Comparison of ENCODE assay signal across 8 cellular contexts in genomic region chr12:105031061-105031807, GRCh38. TPM values are rescaled to one million over a fixed set of nuclear protein-coding genes. Genes with fewer than 3 reads are reported as not detected.
DNase-seq lines count a peak whose midpoint lies in the region; ATAC-seq, FAIRE-seq and TF ChIP-seq lines count a peak whose summit lies in the region.

No MANE protein-coding gene starts in this region.

- peak; percentile 91 for ATAC-seq in GM21529 (IDR thresholded peaks at IDR 0.05; ENCODE audit: unreplicated experiment)
- ATAC-seq in GM12878 = peak; percentile 96

- peak overlapping the region; percentile 82 for H3K27ac ChIP-seq in GM12878 (ENCODE audit: control insufficient read depth, insufficient read depth)

- no TSS peak for BruUV-seq in GM12878 (replicated peaks; lab: Mats Ljungman, UMichigan)

- no peak for TF ChIP-seq RAD21 in GM12878 (IDR thresholded peaks at IDR 0.05; ENCODE audit: insufficient read depth, low read depth, low read length)

- peaks cover 4% of the 10 kb centered on the region; the same call in 2 of the 3 replicates for H3K9me3 ChIP-seq in GM12878 (replicated peaks; ENCODE audit: control insufficient read depth, insufficient read depth, low read length)

- POLR2A ChIA-PET in GM12878 (lab: Charles Lee) = interaction anchor here (0.6 to 1.2 kb wide), 4 partner anchors 11 to 110 kb away, joined by 3 to 4 read pairs (median 3); partner anchors contain the start of gene NOPCHAP1

- peaks cover 18% of the 10 kb centered on the region for H3K4me1 ChIP-seq in GM12878 (ENCODE audit: control insufficient read depth, insufficient read depth, low read length)

- peak overlapping the region; percentile 62 for H2AFZ ChIP-seq in GM12878 (ENCODE audit: control insufficient read depth, low read depth, low read length)

- peak overlapping the region; percentile 92 for H3K4me2 ChIP-seq in GM12878 (ENCODE audit: control insufficient read depth, insufficient read depth)

- FAIRE-seq in GM12878 (lab: Jason Lieb, UNC) (peak; percentile 93), D721Med (lab: Jason Lieb, UNC) (no peak)

- no peak for TF ChIP-seq CTCF in GM12878 (IDR thresholded peaks at IDR 0.05 in 2 of 3, conservative IDR thresholded peaks at IDR 0.05 in 1 of 3; ENCODE audit: control insufficient read depth in 2 of 3, extremely low read depth in 1 of 3, insufficient read depth in 1 of 3, low read depth in 3 of 3, low read length in 3 of 3)
- TF ChIP-seq CTCF in D721Med (IDR thresholded peaks at IDR 0.05; ENCODE audit: insufficient read depth, missing control alignments) = no peak

- TF ChIP-seq EP300 in GM12878 (IDR thresholded peaks at IDR 0.05; ENCODE audit: borderline replicate concordance in 1 of 2, control insufficient read depth in 1 of 2, low read depth in 2 of 2, low read length in 2 of 2) = no peak

- DNase-seq in NCI-H748 (lab: John Stamatoyannopoulos, UW; ENCODE audit: unreplicated experiment) = peak; percentile 9
- no peak for DNase-seq in NCI-H748 treated with DMSO at 0.1 percent for 48 hours (lab: John Stamatoyannopoulos, UW)
- peak; percentile 24 for DNase-seq in KBM-7
- DNase-seq in GM12878 (ENCODE audit: low read depth, low spot score) = peak; percentile 56
- DNase-seq in D721Med (ENCODE audit: insufficient read length, low spot score) = no peak
- no peak for DNase-seq in H7
- DNase-seq in epidermal melanocyte (ENCODE audit: insufficient read length, low spot score) = no peak

- H3K79me2 ChIP-seq in GM12878 (ENCODE audit: control insufficient read depth, insufficient read depth, low read length) = no peaks in the 10 kb centered on the region

- no peaks in the 10 kb centered on the region for H3K27me3 ChIP-seq in GM12878 (replicated peaks in 1 of 2; ENCODE audit: control insufficient read depth in 2 of 2, insufficient read depth in 2 of 2, low read length in 1 of 2)
- no peaks in the 10 kb centered on the region for H3K27me3 ChIP-seq in H7 (ENCODE audit: control insufficient read depth, insufficient read depth, low read length)

- intact Hi-C loops in GM12878 (cut with micrococcal nuclease; ENCODE audit: unreplicated experiment) = no loop called here

- no peaks in the 10 kb centered on the region for H4K20me1 ChIP-seq in GM12878 (ENCODE audit: control insufficient read depth, insufficient read depth)

- no peak overlapping the region; the same call in 1 of the 2 replicates for H3K9ac ChIP-seq in GM12878 (ENCODE audit: control insufficient read depth, insufficient read depth, low read length)

- CTCF ChIA-PET in GM12878 (lab: Yijun Ruan, JAX) = interaction anchor here (0.8 to 1.6 kb wide), 2 partner anchors 21 to 65 kb away, joined by 4 read pairs; no protein-coding TSS in a partner anchor

- SMC1A ChIA-PET in GM12878 (lab: Charles Lee; ENCODE audit: uncharacterized antibody, unreplicated experiment) = interaction anchor here (0.7 to 2.2 kb wide), 11 partner anchors 8 to 649 kb away, joined by 3 to 6 read pairs (median 3); partner anchors contain the start of gene SLC41A2

- no peak for TF ChIP-seq POLR2A in GM12878 (IDR thresholded peaks at IDR 0.05; ENCODE audit: low read depth, low read length)

- in situ Hi-C loops in KBM-7 (cut with MboI; ENCODE audit: low pct_unique_long_range_greater_than_20kb, low sequenced_read_pairs) = no loop called here
- in situ Hi-C loops in GM12878 (cut with MboI) = no loop called here

- RAD21 ChIA-PET in GM12878 (lab: Charles Lee; ENCODE audit: unreplicated experiment) = interaction anchor here (0.8 to 1.5 kb wide), 5 partner anchors 72 to 649 kb away, joined by 3 to 8 read pairs (median 5); partner anchors contain the start of gene CHST11

- H3K36me3 ChIP-seq in GM12878 (ENCODE audit: control insufficient read depth in 2 of 2, insufficient read depth in 2 of 2, low read length in 1 of 2) (no peaks in the 10 kb centered on the region; a peak in 1 of 4 replicates), H7 (replicated peaks; ENCODE audit: control insufficient read depth, insufficient read depth, low read length) (no peaks in the 10 kb centered on the region)

- H3K4me3 ChIP-seq in GM12878 = no peak overlapping the region
- H3K4me3 ChIP-seq in H7 (ENCODE audit: insufficient read depth, low read depth, low read length) = no peak overlapping the region

- WGBS in GM12878 (ENCODE audit: insufficient coverage, insufficient replicate concordance, low lambda C conversion rate, missing lambda C conversion rate) = 74% methylated on average over 8 of the region's 8 CpGs

TF ChIP-seq in GM12878, 131 proteins besides CTCF, POLR2A, EP300 and RAD21 (continues in another document):
- no peak for TF ChIP-seq SP1 (IDR thresholded peaks at IDR 0.05; ENCODE audit: low read depth, low read length)
- TF ChIP-seq JUNB (IDR thresholded peaks at IDR 0.05) = peak; percentile 36; the same call in 1 of the 2 replicates
- TF ChIP-seq ZBTB11 (CRISPR knock-in tag; IDR thresholded peaks at IDR 0.05) = no peak
- no peak for TF ChIP-seq USF1 (IDR thresholded peaks at IDR 0.05; ENCODE audit: borderline replicate concordance, extremely low read length, insufficient read depth, low read depth, low read length)
- no peak for TF ChIP-seq BHLHE40 (IDR thresholded peaks at IDR 0.05; ENCODE audit: borderline replicate concordance in 1 of 2, low read depth in 2 of 2, low read length in 1 of 2)

RNA-seq across cellular contexts. Expression of gene NOPCHAP1, which starts 45.1 kb away (rescaled TPM):
- total RNA-seq in GM12878 (2013; cell fraction: nucleolus; rRNA removed) = 32.5 and 34.2 TPM in 2 replicates
- total RNA-seq in GM12878 (2014; rRNA removed) (28.9 and 29.8 TPM in 2 replicates), GM12878 (2014; rRNA removed; fragmentation: Illumina TruSeq; extraction: Trizol) (38.6 and 41.5 TPM in 2 replicates), GM12878 (2021) (39.6 and 40.2 TPM in 2 replicates)
- 7.2 TPM for polyA plus RNA-seq in GM12878 (2011; ENCODE audit: low read depth)
- polyA plus RNA-seq in GM12878 (2011; rRNA removed) (29.2 and 41.6 TPM in 2 replicates), GM12878 (2014; fragmentation: Illumina TruSeq; extraction: Trizol) (22.6 and 28.0 TPM in 2 replicates), GM12878 (2014; fragmentation: Nextera tagmentation; extraction: Ambion mirVana) (100 to 1,000 TPM; 108 to 115 TPM), GM12878 (2014; rRNA removed) (26.3 and 28.9 TPM in 2 replicates), GM12878 (2016; fragmentation: Nextera tagmentation; extraction: Ambion mirVana) (10 to 100 TPM; 69.2 to 73.1 TPM)
- polyA plus RNA-seq in GM12878 (2011; cell fraction: cytosol; rRNA removed) = 16.0 and 16.9 TPM in 2 replicates
- 7.6 and 10.5 TPM in 2 replicates for polyA plus RNA-seq in GM12878 (2011; cell fraction: nucleus; rRNA removed)
- polyA plus RNA-seq in GM12878 (2012) = 30.5 and 56.9 TPM in 2 replicates
- polyA minus RNA-seq in GM12878 (2011; rRNA and poly(A)+ RNA removed) = 11.1 and 12.7 TPM in 2 replicates
- polyA minus RNA-seq in GM12878 (2011; cell fraction: cytosol; rRNA and poly(A)+ RNA removed) = 5.7 and 9.5 TPM in 2 replicates
- 8.7 and 17.3 TPM in 2 replicates for polyA minus RNA-seq in GM12878 (2011; cell fraction: nucleus; rRNA and poly(A)+ RNA removed)
- total RNA-seq in H7 (2014; rRNA removed; shearing (Covaris generic)) = 17.5 and 19.3 TPM in 2 replicates

RNA-seq across cellular contexts. Expression of gene ALDH1L2, which starts 53.0 kb away (rescaled TPM):
- 0.06 and 0.20 TPM in 2 replicates for total RNA-seq in GM12878 (2013; cell fraction: nucleolus; rRNA removed)
- total RNA-seq in GM12878 (2014; rRNA removed) (6.6 and 6.7 TPM in 2 replicates), GM12878 (2014; rRNA removed; fragmentation: Illumina TruSeq; extraction: Trizol) (6.5 and 6.9 TPM in 2 replicates), GM12878 (2021) (12.0 and 13.2 TPM in 2 replicates)
- 6.5 TPM for polyA plus RNA-seq in GM12878 (2011; ENCODE audit: low read depth)
- polyA plus RNA-seq in GM12878 (2011; rRNA removed) (0.15 and 0.45 TPM in 2 replicates), GM12878 (2014; fragmentation: Illumina TruSeq; extraction: Trizol) (13.7 and 18.9 TPM in 2 replicates), GM12878 (2014; fragmentation: Nextera tagmentation; extraction: Ambion mirVana) (1 to 10 TPM; 1.8 to 2.1 TPM), GM12878 (2014; rRNA removed) (7.8 and 10.7 TPM in 2 replicates), GM12878 (2016; fragmentation: Nextera tagmentation; extraction: Ambion mirVana) (10 to 100 TPM; 10.4 to 10.6 TPM)
- polyA plus RNA-seq in GM12878 (2011; cell fraction: cytosol; rRNA removed) = 0.05 and 0.06 TPM in 2 replicates
- 0.27 and 0.31 TPM in 2 replicates for polyA plus RNA-seq in GM12878 (2011; cell fraction: nucleus; rRNA removed)
- polyA plus RNA-seq in GM12878 (2012) = 6.2 and 8.3 TPM in 2 replicates
- polyA minus RNA-seq in GM12878 (2011; rRNA and poly(A)+ RNA removed) = 0.10 and 0.80 TPM in 2 replicates
- polyA minus RNA-seq in GM12878 (2011; cell fraction: cytosol; rRNA and poly(A)+ RNA removed) = not detected in 2 replicates
- polyA minus RNA-seq in GM12878 (2011; cell fraction: nucleus; rRNA and poly(A)+ RNA removed) = 0.10 and 0.12 TPM in 2 replicates
- total RNA-seq in H7 (2014; rRNA removed; shearing (Covaris generic)) = 1.1 and 1.2 TPM in 2 replicates

Comparison
In these comparisons a context has a peak if more than half of its experiments do, and no peak if none do; other contexts are left out.
1. DNase-seq: peak in NCI-H748 (single experiment), KBM-7 (single experiment) and GM12878 (single experiment); none in NCI-H748 treated with DMSO at 0.1 percent for 48 hours (single experiment), D721Med (single experiment), H7 (single experiment) and epidermal melanocyte (single experiment).